In genomic region chr17:64081802-64082799, GRCh38 we compare ENCODE assay signal across 1 cellular context.
TF ChIP-seq lines count a peak whose summit lies in the region.

No MANE protein-coding gene starts in this region.

TF ChIP-seq in HepG2, 621 proteins besides CTCF, POLR2A, EP300 and RAD21 (continued from another document and continues in another):
- TF ChIP-seq ZNF276 (CRISPR knock-in tag; IDR thresholded peaks at IDR 0.05; ENCODE audit: low read depth) (0 out of 2 replicates have a peak, but pooled peaks have one; percentile 36), SNAPC2 (CRISPR knock-in tag; IDR thresholded peaks at IDR 0.05) (peak; percentile 96), ZBTB40 (IDR thresholded peaks at IDR 0.05) (0 out of 2 replicates have a peak, but pooled peaks have one; percentile 5), ZBTB40 (CRISPR knock-in tag; IDR thresholded peaks at IDR 0.05) (peak; percentile 49; the same call in 1 of the 2 replicates), DDIT3 (CRISPR knock-in tag; IDR thresholded peaks at IDR 0.05) (peak; percentile 98), JARID2 (CRISPR knock-in tag; IDR thresholded peaks at IDR 0.05; ENCODE audit: insufficient replicate concordance) (peak; percentile 25), DNMT3B (CRISPR knock-in tag; conservative IDR thresholded peaks at IDR 0.05) (peak; percentile 98), ZNF597 (CRISPR knock-in tag; IDR thresholded peaks at IDR 0.05) (no peak), ZNF792 (CRISPR knock-in tag; IDR thresholded peaks at IDR 0.05) (peak; percentile 93; the same call in 1 of the 2 replicates), SSRP1 (CRISPR knock-in tag; IDR thresholded peaks at IDR 0.05) (peak; percentile 59; the same call in 1 of the 2 replicates), GMEB1 (CRISPR knock-in tag; IDR thresholded peaks at IDR 0.05; ENCODE audit: borderline replicate concordance) (peak; percentile 72), STAT5B (CRISPR knock-in tag; IDR thresholded peaks at IDR 0.05) (no peak), SP1 (IDR thresholded peaks at IDR 0.05) (no peak), SP1 (CRISPR knock-in tag; IDR thresholded peaks at IDR 0.05) (peak; percentile 12; the same call in 1 of the 2 replicates), KAT8 (CRISPR knock-in tag; IDR thresholded peaks at IDR 0.05) (peak; percentile 91), GFI1 (CRISPR knock-in tag; IDR thresholded peaks at IDR 0.05; ENCODE audit: borderline replicate concordance) (peak; percentile 89), HIVEP1 (CRISPR knock-in tag; IDR thresholded peaks at IDR 0.05) (no peak), ZNF710 (CRISPR knock-in tag; IDR thresholded peaks at IDR 0.05; ENCODE audit: borderline replicate concordance) (peak; percentile 91), MEIS2 (CRISPR knock-in tag; IDR thresholded peaks at IDR 0.05) (peak; percentile 97), ZNF230 (CRISPR knock-in tag; IDR thresholded peaks at IDR 0.05) (no peak; the same call in 1 of the 2 replicates), FLYWCH1 (CRISPR knock-in tag; IDR thresholded peaks at IDR 0.05) (no peak), ZNF761 (CRISPR knock-in tag; conservative IDR thresholded peaks at IDR 0.05) (0 out of 2 replicates have a peak, but pooled peaks have one; percentile 48), HNF1A (IDR thresholded peaks at IDR 0.05; ENCODE audit: low read depth) (peak; percentile 64; the same call in 1 of the 2 replicates), HNF1A (CRISPR knock-in tag; IDR thresholded peaks at IDR 0.05; ENCODE audit: borderline replicate concordance) (peak; percentile 77; the same call in 1 of the 2 replicates), ZNF589 (CRISPR knock-in tag; conservative IDR thresholded peaks at IDR 0.05) (no peak), EEA1 (CRISPR knock-in tag; IDR thresholded peaks at IDR 0.05; ENCODE audit: borderline replicate concordance) (no peak), MXI1 (IDR thresholded peaks at IDR 0.05; ENCODE audit: borderline replicate concordance, low read depth, low read length) (peak; percentile 83; the same call in 1 of the 3 replicates), HOXA5 (CRISPR knock-in tag; IDR thresholded peaks at IDR 0.05) (peak; percentile 99), PBX2 (CRISPR knock-in tag; IDR thresholded peaks at IDR 0.05) (peak; percentile 44; the same call in 1 of the 2 replicates), MYNN (CRISPR knock-in tag; IDR thresholded peaks at IDR 0.05; ENCODE audit: low read depth) (no peak), ZSCAN9 (CRISPR knock-in tag; IDR thresholded peaks at IDR 0.05; ENCODE audit: borderline replicate concordance) (peak; percentile 92; the same call in 1 of the 2 replicates), KMT2A (CRISPR knock-in tag; IDR thresholded peaks at IDR 0.05) (peak; percentile 51; the same call in 1 of the 2 replicates), ZNF75D (CRISPR knock-in tag; IDR thresholded peaks at IDR 0.05; ENCODE audit: borderline replicate concordance) (no peak), ZNF691 (CRISPR knock-in tag; IDR thresholded peaks at IDR 0.05; ENCODE audit: borderline replicate concordance, low read depth) (no peak), SAFB2 (CRISPR knock-in tag; IDR thresholded peaks at IDR 0.05; ENCODE audit: borderline replicate concordance, low read depth) (no peak), ZNF724P (CRISPR knock-in tag; IDR thresholded peaks at IDR 0.05; ENCODE audit: borderline replicate concordance) (peak; percentile 31; the same call in 1 of the 2 replicates)
